In the genomic region with DNA sequence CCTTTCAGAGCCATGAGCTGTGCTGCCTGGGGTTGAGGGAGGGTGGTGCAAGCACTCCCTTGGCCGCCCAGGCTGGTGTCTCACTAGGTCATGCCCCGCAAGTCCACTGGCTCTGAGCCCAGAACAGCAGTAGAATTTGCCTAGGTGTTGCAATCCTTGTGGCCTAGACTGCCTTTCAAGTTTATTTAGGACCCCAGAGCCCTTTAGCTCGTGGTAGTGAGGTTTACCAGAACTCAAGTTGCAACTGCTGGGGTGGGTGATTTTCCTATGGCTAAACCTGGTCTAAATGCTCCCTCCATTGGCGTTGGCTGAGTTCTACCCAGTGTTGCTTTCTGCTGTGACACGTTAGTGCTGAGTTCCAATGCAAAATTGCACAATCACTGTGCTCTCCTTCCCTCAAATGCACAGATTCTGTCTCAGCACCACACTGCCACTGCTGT, we compare ENCODE assay signal across 11 cellular contexts.
A peak's percentile ranks its signal among the peaks of the same experiment; 100 is the strongest.
DNase-seq lines count a peak whose midpoint lies in the region; ATAC-seq and TF ChIP-seq lines count a peak whose summit lies in the region.
"Had no signal": no experiment of that assay in that cellular context is flagged by ENCODE, and none has a peak within 500 bp of the region (broad histone marks: within the 10 kb centered on the region; RNA-seq: fewer than 3 reads in every experiment).

No MANE protein-coding gene starts in this region.

- no peak overlapping the region for H2AFZ ChIP-seq in Karpas-422 (ENCODE audit: low read length)

- no peak overlapping the region for H3K4me3 Mint-ChIP-seq in activated naive CD4-positive, alpha-beta T cell treated with anti-CD3 and anti-CD28 coated beads, Interleukin-2, amount 10 ng/mL, durations not matched to agents 7 days and 5 days

- no peaks in the 10 kb centered on the region for H3K9me3 Mint-ChIP-seq in activated naive CD4-positive, alpha-beta T cell treated with anti-CD3 and anti-CD28 coated beads, Interleukin-2, amount 10 ng/mL, durations not matched to agents 7 days and 5 days

- no peak overlapping the region for H3K4me2 ChIP-seq in Karpas-422 (ENCODE audit: low read depth, low read length, poor library complexity, severe bottlenecking)
- H3K4me2 ChIP-seq: A549 had no signal

- H3K4me3 ChIP-seq in astrocyte of the spinal cord (ENCODE audit: low read depth, low read length) (no peak overlapping the region), left lung (no peak overlapping the region), upper lobe of left lung (no peak overlapping the region), Karpas-422 (ENCODE audit: low read length) (no peak overlapping the region)
- H3K4me3 ChIP-seq: A549, pancreas had no signal

- no peaks in the 10 kb centered on the region for H3K4me1 Mint-ChIP-seq in activated naive CD4-positive, alpha-beta T cell treated with anti-CD3 and anti-CD28 coated beads, Interleukin-2, amount 10 ng/mL, durations not matched to agents 7 days and 5 days

- H3K9me3 ChIP-seq in left lung (no peaks in the 10 kb centered on the region), upper lobe of left lung (no peaks in the 10 kb centered on the region), Karpas-422 (ENCODE audit: low read length) (no peaks in the 10 kb centered on the region)
- H3K9me3 ChIP-seq: A549, pancreas had no signal

- ATAC-seq in Right ventricle myocardium inferior: peak; percentile 28
- peak; percentile 96 for ATAC-seq in left lung
- peak; percentile 83 to 88 for ATAC-seq in upper lobe of left lung (ENCODE audit: low FRiP score in 2 of 2)
- ATAC-seq: A549 had no signal

- H3K9ac ChIP-seq in Karpas-422 (ENCODE audit: low read length): no peak overlapping the region

- DNase-seq in Right ventricle myocardium inferior (ENCODE audit: missing footprints) (peak; percentile 75), cardiac septum (ENCODE audit: low spot score) (no peak), astrocyte of the spinal cord (ENCODE audit: low read depth, low spot score) (peak; percentile 76), left lung (peak; percentile 83 to 86), upper lobe of left lung (peak; percentile 8 to 92), NCI-H2029 (lab: John Stamatoyannopoulos, UW) (no peak), Karpas-422 (no peak)
- DNase-seq in activated naive CD4-positive, alpha-beta T cell treated with anti-CD3 and anti-CD28 coated beads, Interleukin-2, amount 10 ng/mL, durations not matched to agents 7 days and 5 days: no peak
- DNase-seq: central memory CD4-positive, alpha-beta T cell had no signal

- no peaks in the 10 kb centered on the region for H4K20me1 ChIP-seq in Karpas-422 (ENCODE audit: insufficient read depth, low read depth, low read length)

- TF ChIP-seq EP300 in upper lobe of left lung (IDR thresholded peaks at IDR 0.05): peak in 1 of 4 donors; percentile 12

- no peaks in the 10 kb centered on the region for H3K27me3 Mint-ChIP-seq in activated naive CD4-positive, alpha-beta T cell treated with anti-CD3 and anti-CD28 coated beads, Interleukin-2, amount 10 ng/mL, durations not matched to agents 7 days and 5 days

- CTCF ChIA-PET in activated naive CD4-positive, alpha-beta T cell treated with anti-CD3 and anti-CD28 coated beads, Interleukin-2, amount 10 ng/mL, durations not matched to agents 7 days and 5 days (lab: Charles Lee): no interaction called here

- peak; percentile 2 for TF ChIP-seq CTCF in astrocyte of the spinal cord (IDR thresholded peaks at IDR 0.05; ENCODE audit: low read depth, low read length)
- no peak for TF ChIP-seq CTCF in left lung (IDR thresholded peaks at IDR 0.05)
- TF ChIP-seq CTCF in upper lobe of left lung (IDR thresholded peaks at IDR 0.05): peak in 1 of 6 experiments; percentile 14

- H3K27ac Mint-ChIP-seq in activated naive CD4-positive, alpha-beta T cell treated with anti-CD3 and anti-CD28 coated beads, Interleukin-2, amount 10 ng/mL, durations not matched to agents 7 days and 5 days: no peak overlapping the region

- H3K36me3 ChIP-seq in left lung (no peaks in the 10 kb centered on the region), upper lobe of left lung (no peaks in the 10 kb centered on the region), Karpas-422 (ENCODE audit: insufficient read depth, low read length) (no peaks in the 10 kb centered on the region)
- H3K36me3 ChIP-seq: pancreas had no signal

- intact Hi-C loops in Right ventricle myocardium inferior (cut with DNase I) (no loop called here), cardiac septum (cut with DNase I) (no loop called here), left lung (cut with DNase I) (no loop called here)

- no peaks in the 10 kb centered on the region for H3K36me3 Mint-ChIP-seq in activated naive CD4-positive, alpha-beta T cell treated with anti-CD3 and anti-CD28 coated beads, Interleukin-2, amount 10 ng/mL, durations not matched to agents 7 days and 5 days

- TF ChIP-seq POLR2A in upper lobe of left lung (IDR thresholded peaks at IDR 0.05): no peak

- H3K4me1 ChIP-seq in left lung (peaks cover 9 to 18% of the 10 kb centered on the region in 2 donors), upper lobe of left lung (peaks cover 0 to 16% (median 10%) of the 10 kb centered on the region in 4 donors), Karpas-422 (ENCODE audit: low read length) (no peaks in the 10 kb centered on the region; the same call in 1 of the 2 replicates)
- H3K4me1 ChIP-seq: A549, pancreas had no signal

- in situ Hi-C loops in astrocyte of the spinal cord (cut with HindIII; ENCODE audit: low sequenced_read_pairs): no loop called here

- 31 to 35% methylated on average over 5 of the region's 5 CpGs for WGBS in upper lobe of left lung, 2 donors

- H3K9me2 ChIP-seq in Karpas-422 (replicated peaks; ENCODE audit: insufficient read depth, low read length): no peaks in the 10 kb centered on the region

- H3K27me3 ChIP-seq in left lung: no peaks in the 10 kb centered on the region
- no peaks in the 10 kb centered on the region for H3K27me3 ChIP-seq in upper lobe of left lung
- no peaks in the 10 kb centered on the region for H3K27me3 ChIP-seq in Karpas-422 (ENCODE audit: low read length)
- H3K27me3 ChIP-seq: pancreas had no signal

- H3K79me2 ChIP-seq in Karpas-422 (ENCODE audit: low read length): no peaks in the 10 kb centered on the region

- H3K27ac ChIP-seq in left lung (peak overlapping the region in 1 of 2 donors; percentile 43), upper lobe of left lung (peak overlapping the region in 2 of 4 donors; percentile 19 to 40), Karpas-422 (ENCODE audit: low read length) (no peak overlapping the region)
- H3K27ac ChIP-seq: A549, pancreas had no signal

Comparison
In these comparisons a context has a peak if more than half of its experiments do, and no peak if none do; other contexts are left out.
1. DNase-seq: peak in Right ventricle myocardium inferior (single experiment), astrocyte of the spinal cord (single experiment), left lung (2 of 2) and upper lobe of left lung (2 of 2); none in cardiac septum (single experiment), NCI-H2029 (single experiment), Karpas-422 (single experiment) and activated naive CD4-positive, alpha-beta T cell treated with anti-CD3 and anti-CD28 coated beads, Interleukin-2, amount 10 ng/mL, durations not matched to agents 7 days and 5 days (single experiment).
2. ATAC-seq: peak in every context shown above with its lines; median percentile 96 in left lung; 86 in upper lobe of left lung; 28 in Right ventricle myocardium inferior.